In genomic region chr19:3154447-3154846, GRCh38 we compare ENCODE assay signal across 1 cellular context.
TF ChIP-seq lines count a peak whose summit lies in the region.
"Not testable (repeated sequence)": the region's sequence is repeated elsewhere in the genome, so short reads cannot be mapped to it uniquely, and the experiment has no call there.

No MANE protein-coding gene starts in this region.

TF ChIP-seq in K562, 482 proteins besides CTCF, POLR2A, EP300 and RAD21:
- TF ChIP-seq KDM1A (IDR thresholded peaks at IDR 0.05) (peak; percentile 18 to 26; a peak in 2 of 4 replicates), HBP1 (CRISPR knock-in tag; IDR thresholded peaks at IDR 0.05) (peak; percentile 34; the same call in 1 of the 2 replicates), YBX1 (IDR thresholded peaks at IDR 0.05) (0 out of 2 replicates have a peak, but pooled peaks have one; percentile 73), PBX2 (tag; conservative IDR thresholded peaks at IDR 0.05; ENCODE audit: low read depth) (peak; percentile 47), LARP7 (IDR thresholded peaks at IDR 0.05) (peak; percentile 93; the same call in 1 of the 2 replicates), EGR1 (conservative IDR thresholded peaks at IDR 0.05) (peak; percentile 75), PHF20 (IDR thresholded peaks at IDR 0.05; ENCODE audit: partially characterized antibody) (peak; percentile 22), EHMT2 (IDR thresholded peaks at IDR 0.05) (peak; percentile 90), HDAC1 (IDR thresholded peaks at IDR 0.05) (peak in 1 of 2 experiments; percentile 15; a peak in 1 of 4 replicates), ARHGAP35 (IDR thresholded peaks at IDR 0.05; ENCODE audit: partially characterized antibody) (peak; percentile 78), ELF4 (CRISPR knock-in tag; IDR thresholded peaks at IDR 0.05) (0 out of 2 replicates have a peak, but pooled peaks have one; percentile 7), HLTF (IDR thresholded peaks at IDR 0.05) (peak; percentile 28; the same call in 1 of the 2 replicates), THRB (CRISPR knock-in tag; conservative IDR thresholded peaks at IDR 0.05) (peak; percentile 63; the same call in 1 of the 2 replicates), NCOA4 (IDR thresholded peaks at IDR 0.05; ENCODE audit: partially characterized antibody) (peak; percentile 55), PKNOX1 (IDR thresholded peaks at IDR 0.05) (peak; percentile 45; the same call in 1 of the 2 replicates), ZBTB26 (CRISPR knock-in tag; IDR thresholded peaks at IDR 0.05) (peak; percentile 58; the same call in 1 of the 2 replicates), MLLT1 (IDR thresholded peaks at IDR 0.05) (0 out of 4 replicates have a peak, but pooled peaks have one; percentile 18 to 26), ASH1L (IDR thresholded peaks at IDR 0.05; ENCODE audit: borderline replicate concordance, low read depth, partially characterized antibody) (peak; percentile 27), OTX1 (CRISPR knock-in tag; IDR thresholded peaks at IDR 0.05) (peak; percentile 15; the same call in 1 of the 2 replicates)
- TF ChIP-seq PBX2 (CRISPR knock-in tag; IDR thresholded peaks at IDR 0.05; ENCODE audit: low read depth) = not testable (repeated sequence)
